Comparison of ENCODE assay signal across 16 cellular contexts in the genomic region with DNA sequence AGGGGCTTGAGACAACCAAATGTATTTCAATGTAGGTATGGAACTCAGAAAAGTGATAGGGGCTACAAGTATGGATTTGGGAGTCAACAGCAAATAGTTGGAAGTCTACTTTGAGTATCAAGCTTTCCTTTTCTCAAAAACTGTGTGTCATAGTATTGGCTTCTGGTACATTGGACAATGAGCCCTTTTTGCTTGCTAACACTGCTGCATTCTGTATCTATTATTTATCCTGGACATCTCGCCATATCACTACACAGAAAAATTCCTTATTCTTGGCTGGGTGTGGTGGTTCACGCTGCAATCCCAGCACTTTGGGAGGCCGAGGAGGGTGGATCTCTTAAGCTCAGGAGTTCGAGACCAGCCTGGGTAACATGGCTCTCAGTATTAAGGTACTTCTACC. TPM values are rescaled to one million over a fixed set of nuclear protein-coding genes. Genes with fewer than 3 reads are reported as not detected.
DNase-seq lines count a peak whose midpoint lies in the region; ATAC-seq, FAIRE-seq and TF ChIP-seq lines count a peak whose summit lies in the region.
"Had no signal": no experiment of that assay in that cellular context is flagged by ENCODE, and none has a peak within 500 bp of the region (broad histone marks: within the 10 kb centered on the region; RNA-seq: fewer than 3 reads in every experiment).

No MANE protein-coding gene starts in this region.

- no peak for DNase-seq in activated CD8-positive, alpha-beta T cell treated with anti-CD3 and anti-CD28 coated beads for 36 hours
- no peak for DNase-seq in activated CD8-positive, alpha-beta T cell treated with anti-CD3 and anti-CD28 coated beads, Interleukin-2, amount 10 ng/mL, durations not matched to agents 7 days and 5 days
- DNase-seq in CD4-positive, alpha-beta memory T cell = no peak
- no peak for DNase-seq in activated naive CD8-positive, alpha-beta T cell treated with anti-CD3 and anti-CD28 coated beads for 36 hours
- peak; percentile 16 for DNase-seq in medulla oblongata (ENCODE audit: extremely low spot score)
- DNase-seq in esophagus muscularis mucosa (ENCODE audit: extremely low spot score) = no peak
- no peak for DNase-seq in small intestine
- no peak for DNase-seq in left cardiac atrium
- DNase-seq: Calu3, DMS79, HCEC 1CT, HFFc6 had no signal

- no peaks in the 10 kb centered on the region for H3K9me3 ChIP-seq in CD4-positive, alpha-beta memory T cell (ENCODE audit: control insufficient read depth in 1 of 2, low read length in 2 of 2)
- H3K9me3 ChIP-seq in esophagus muscularis mucosa = no peaks in the 10 kb centered on the region
- no peaks in the 10 kb centered on the region for H3K9me3 ChIP-seq in small intestine (ENCODE audit: control insufficient read depth, low read depth)

- H3K27ac ChIP-seq in CD4-positive, alpha-beta memory T cell (ENCODE audit: low read depth, low read length) = no peak overlapping the region
- H3K27ac ChIP-seq in esophagus muscularis mucosa (replicated peaks in 1 of 4) (no peak overlapping the region), small intestine (ENCODE audit: low read depth in 1 of 2, low read length in 1 of 2) (no peak overlapping the region)
- H3K27ac ChIP-seq: 22Rv1 had no signal

- no peaks in the 10 kb centered on the region for H3K27me3 ChIP-seq in CD4-positive, alpha-beta memory T cell (ENCODE audit: insufficient read depth, low read length)
- H3K27me3 ChIP-seq in esophagus muscularis mucosa (no peaks in the 10 kb centered on the region), small intestine (ENCODE audit: control insufficient read depth in 2 of 2, insufficient read depth in 2 of 2, low read length in 2 of 2) (no peaks in the 10 kb centered on the region)

- ATAC-seq in activated CD8-positive, alpha-beta T cell treated with anti-CD3 and anti-CD28 coated beads for 36 hours = no peak
- ATAC-seq in activated CD8-positive, alpha-beta T cell treated with anti-CD3 and anti-CD28 coated beads, Interleukin-2, amount 10 ng/mL, durations not matched to agents 7 days and 5 days = no peak
- no peak for ATAC-seq in left cardiac atrium
- ATAC-seq: GM12878 had no signal

- H3K27me3 Mint-ChIP-seq in activated CD8-positive, alpha-beta T cell treated with anti-CD3 and anti-CD28 coated beads for 36 hours = no peaks in the 10 kb centered on the region
- no peaks in the 10 kb centered on the region for H3K27me3 Mint-ChIP-seq in activated CD8-positive, alpha-beta T cell treated with anti-CD3 and anti-CD28 coated beads, Interleukin-2, amount 10 ng/mL, durations not matched to agents 7 days and 5 days (ENCODE audit: low read depth)
- no peaks in the 10 kb centered on the region for H3K27me3 Mint-ChIP-seq in CD4-positive, alpha-beta memory T cell
- no peaks in the 10 kb centered on the region for H3K27me3 Mint-ChIP-seq in activated naive CD8-positive, alpha-beta T cell treated with anti-CD3 and anti-CD28 coated beads for 36 hours

- TF ChIP-seq POLR2A in esophagus muscularis mucosa (IDR thresholded peaks at IDR 0.05; ENCODE audit: low read depth) = no peak

- H3K4me1 Mint-ChIP-seq in activated CD8-positive, alpha-beta T cell treated with anti-CD3 and anti-CD28 coated beads for 36 hours (ENCODE audit: low read depth) = peaks cover 19% of the 10 kb centered on the region
- H3K4me1 Mint-ChIP-seq in activated CD8-positive, alpha-beta T cell treated with anti-CD3 and anti-CD28 coated beads, Interleukin-2, amount 10 ng/mL, durations not matched to agents 7 days and 5 days (ENCODE audit: low read depth) = peaks cover 2% of the 10 kb centered on the region
- H3K4me1 Mint-ChIP-seq in CD4-positive, alpha-beta memory T cell = no peaks in the 10 kb centered on the region
- peaks cover 28% of the 10 kb centered on the region for H3K4me1 Mint-ChIP-seq in activated naive CD8-positive, alpha-beta T cell treated with anti-CD3 and anti-CD28 coated beads for 36 hours

- POLR2A ChIA-PET in activated CD8-positive, alpha-beta T cell treated with anti-CD3 and anti-CD28 coated beads for 36 hours (lab: Charles Lee) = no interaction called here
- POLR2A ChIA-PET in activated CD8-positive, alpha-beta T cell treated with anti-CD3 and anti-CD28 coated beads, Interleukin-2, amount 10 ng/mL, durations not matched to agents 7 days and 5 days (lab: Charles Lee) = interaction anchor here (0.9 kb wide), 1 partner anchor 229 kb away, joined by 3 read pairs; no protein-coding TSS in a partner anchor
- POLR2A ChIA-PET in CD4-positive, alpha-beta memory T cell (lab: Charles Lee; ENCODE audit: partially characterized antibody) = no interaction called here

- H3K9me3 Mint-ChIP-seq in activated CD8-positive, alpha-beta T cell treated with anti-CD3 and anti-CD28 coated beads for 36 hours = no peaks in the 10 kb centered on the region
- H3K9me3 Mint-ChIP-seq in activated CD8-positive, alpha-beta T cell treated with anti-CD3 and anti-CD28 coated beads, Interleukin-2, amount 10 ng/mL, durations not matched to agents 7 days and 5 days (ENCODE audit: insufficient read depth) = no peaks in the 10 kb centered on the region
- no peaks in the 10 kb centered on the region for H3K9me3 Mint-ChIP-seq in CD4-positive, alpha-beta memory T cell
- peaks cover 3% of the 10 kb centered on the region for H3K9me3 Mint-ChIP-seq in activated naive CD8-positive, alpha-beta T cell treated with anti-CD3 and anti-CD28 coated beads for 36 hours
- H3K9me3 Mint-ChIP-seq: CD14-positive monocyte, HFFc6 had no signal

- FAIRE-seq in small intestine (lab: Jason Lieb, UNC) = no peak
- FAIRE-seq: GM12878, GM18507 had no signal

- H3K36me3 Mint-ChIP-seq in activated CD8-positive, alpha-beta T cell treated with anti-CD3 and anti-CD28 coated beads for 36 hours (ENCODE audit: low read depth) = peaks cover 63% of the 10 kb centered on the region
- peaks cover 87% of the 10 kb centered on the region for H3K36me3 Mint-ChIP-seq in activated CD8-positive, alpha-beta T cell treated with anti-CD3 and anti-CD28 coated beads, Interleukin-2, amount 10 ng/mL, durations not matched to agents 7 days and 5 days (ENCODE audit: low read depth)
- peaks cover 59 to 73% of the 10 kb centered on the region in 2 donors for H3K36me3 Mint-ChIP-seq in CD4-positive, alpha-beta memory T cell
- peaks cover 46% of the 10 kb centered on the region for H3K36me3 Mint-ChIP-seq in activated naive CD8-positive, alpha-beta T cell treated with anti-CD3 and anti-CD28 coated beads for 36 hours

- CTCF ChIA-PET in activated CD8-positive, alpha-beta T cell treated with anti-CD3 and anti-CD28 coated beads for 36 hours (lab: Charles Lee) = no interaction called here
- CTCF ChIA-PET in activated CD8-positive, alpha-beta T cell treated with anti-CD3 and anti-CD28 coated beads, Interleukin-2, amount 10 ng/mL, durations not matched to agents 7 days and 5 days (lab: Charles Lee) = interaction anchor here (1.0 kb wide), 1 partner anchor 18 kb away, joined by 3 read pairs; a partner anchor contains a TSS
- CTCF ChIA-PET in CD4-positive, alpha-beta memory T cell (lab: Charles Lee; ENCODE audit: partially characterized antibody) = no interaction called here

- no peak overlapping the region for H3K4me3 ChIP-seq in CD4-positive, alpha-beta memory T cell (ENCODE audit: low read length in 2 of 2)
- H3K4me3 ChIP-seq in esophagus muscularis mucosa (no peak overlapping the region), small intestine (ENCODE audit: low read depth in 1 of 2, low read length in 2 of 2) (no peak overlapping the region)
- H3K4me3 ChIP-seq: GM12878 had no signal

- no peaks in the 10 kb centered on the region for H3K4me1 ChIP-seq in CD4-positive, alpha-beta memory T cell (ENCODE audit: insufficient read depth, low read length)
- H3K4me1 ChIP-seq in esophagus muscularis mucosa (no peaks in the 10 kb centered on the region), small intestine (ENCODE audit: control insufficient read depth in 2 of 2, insufficient read depth in 1 of 2, low read depth in 1 of 2, low read length in 1 of 2) (no peaks in the 10 kb centered on the region)

- TF ChIP-seq EP300 in esophagus muscularis mucosa (IDR thresholded peaks at IDR 0.05) = no peak

- TF ChIP-seq CTCF in activated CD8-positive, alpha-beta T cell treated with anti-CD3 and anti-CD28 coated beads for 36 hours (IDR thresholded peaks at IDR 0.05) = no peak
- no peak for TF ChIP-seq CTCF in esophagus muscularis mucosa (IDR thresholded peaks at IDR 0.05)

- 82% methylated on average over 4 of the region's 4 CpGs for WGBS in esophagus muscularis mucosa
- 92 to 99% (median 96%) methylated on average over 4 of the region's 4 CpGs for WGBS in small intestine, 3 donors

- peak overlapping the region; percentile 68 for H3K27ac Mint-ChIP-seq in activated CD8-positive, alpha-beta T cell treated with anti-CD3 and anti-CD28 coated beads for 36 hours
- no peak overlapping the region for H3K27ac Mint-ChIP-seq in activated CD8-positive, alpha-beta T cell treated with anti-CD3 and anti-CD28 coated beads, Interleukin-2, amount 10 ng/mL, durations not matched to agents 7 days and 5 days
- H3K27ac Mint-ChIP-seq in CD4-positive, alpha-beta memory T cell = peak overlapping the region in 4 of 7 donors; percentile 7 to 16 (median 12)
- H3K27ac Mint-ChIP-seq in activated naive CD8-positive, alpha-beta T cell treated with anti-CD3 and anti-CD28 coated beads for 36 hours = peak overlapping the region; percentile 37
- H3K27ac Mint-ChIP-seq: HFFc6 had no signal

- intact Hi-C loops in activated CD8-positive, alpha-beta T cell treated with anti-CD3 and anti-CD28 coated beads for 36 hours (cut with micrococcal nuclease) = no loop called here
- intact Hi-C loops in CD4-positive, alpha-beta memory T cell (cut with micrococcal nuclease) = no loop called here
- intact Hi-C loops in esophagus muscularis mucosa (cut with DNase I) = no loop called here
- intact Hi-C loops in left cardiac atrium (cut with DNase I) = no loop called here

- H3K4me3 Mint-ChIP-seq in activated CD8-positive, alpha-beta T cell treated with anti-CD3 and anti-CD28 coated beads for 36 hours = no peak overlapping the region
- H3K4me3 Mint-ChIP-seq in activated CD8-positive, alpha-beta T cell treated with anti-CD3 and anti-CD28 coated beads, Interleukin-2, amount 10 ng/mL, durations not matched to agents 7 days and 5 days = no peak overlapping the region
- no peak overlapping the region for H3K4me3 Mint-ChIP-seq in CD4-positive, alpha-beta memory T cell
- H3K4me3 Mint-ChIP-seq in activated naive CD8-positive, alpha-beta T cell treated with anti-CD3 and anti-CD28 coated beads for 36 hours = no peak overlapping the region
- H3K4me3 Mint-ChIP-seq: CD14-positive monocyte, HFFc6 had no signal

- peaks cover 11% of the 10 kb centered on the region for H3K36me3 ChIP-seq in CD4-positive, alpha-beta memory T cell (ENCODE audit: insufficient read depth, low read length)
- H3K36me3 ChIP-seq in esophagus muscularis mucosa (peaks cover 8 to 46% (median 19%) of the 10 kb centered on the region in 4 donors), small intestine (ENCODE audit: control insufficient read depth in 2 of 2, insufficient read depth in 2 of 2, low read length in 2 of 2) (peaks cover 0 to 6% of the 10 kb centered on the region in 2 donors)

RNA-seq across cellular contexts. Expression of a gene that starts 18.4 kb away (rescaled TPM):
- 10 to 100 TPM; 12.9 to 13.9 TPM for total RNA-seq in activated CD8-positive, alpha-beta T cell treated with anti-CD3 and anti-CD28 coated beads for 36 hours
- total RNA-seq in activated CD8-positive, alpha-beta T cell treated with anti-CD3 and anti-CD28 coated beads, Interleukin-2, amount 10 ng/mL, durations not matched to agents 7 days and 5 days = 10 to 100 TPM; 14.4 to 18.8 TPM
- total RNA-seq in CD4-positive, alpha-beta memory T cell = 10 to 100 TPM; 12.1 to 14.7 TPM
- polyA plus RNA-seq in CD4-positive, alpha-beta memory T cell = 10 to 100 TPM; 10.0 to 15.2 TPM
- 10 to 100 TPM in 1 of 2 experiments, 1 to 10 TPM in 1; 9.9 to 10.0 TPM for total RNA-seq in activated naive CD8-positive, alpha-beta T cell treated with anti-CD3 and anti-CD28 coated beads for 36 hours
- total RNA-seq in esophagus muscularis mucosa (10 to 100 TPM in 3 of 4 donors, 1 to 10 TPM in 1; 7.5 to 19.1 (median 12.8) TPM), left cardiac atrium (10 to 100 TPM in 1 of 2 donors, 1 to 10 TPM in 1; 7.8 to 10.1 TPM)
- 10 to 100 TPM; 17.5 to 53.2 (median 34.0) TPM for polyA plus RNA-seq in small intestine
